In the genomic region with DNA sequence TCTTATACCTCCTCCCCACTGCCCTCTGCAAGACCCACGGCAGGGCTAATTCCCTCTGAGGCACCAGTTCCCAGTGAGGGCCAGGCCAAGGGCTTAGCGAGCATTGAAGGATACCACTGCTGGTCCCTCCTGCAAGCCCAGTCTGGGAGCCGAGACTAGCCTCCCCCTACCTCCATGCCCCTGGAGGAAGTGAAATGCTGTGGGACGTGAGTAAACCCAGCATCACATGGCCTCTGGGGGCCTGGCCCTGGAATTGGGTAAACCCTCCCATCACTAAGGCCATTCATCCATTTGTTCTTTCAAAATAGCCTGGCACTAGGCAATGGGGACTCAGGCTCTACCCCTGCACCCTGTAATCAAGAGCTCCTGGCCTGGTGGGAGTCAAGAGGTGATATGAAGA, we compare ENCODE assay signal across 17 cellular contexts. TPM values are rescaled to one million over a fixed set of nuclear protein-coding genes. Genes with fewer than 3 reads are reported as not detected.
DNase-seq lines count a peak whose midpoint lies in the region; ATAC-seq and TF ChIP-seq lines count a peak whose summit lies in the region.
"Had no signal": no experiment of that assay in that cellular context is flagged by ENCODE, and none has a peak within 500 bp of the region (broad histone marks: within the 10 kb centered on the region; RNA-seq: fewer than 3 reads in every experiment).

No MANE protein-coding gene starts in this region.

- POLR2A ChIA-PET in RWPE1 (lab: Yijun Ruan, JAX; ENCODE audit: low non-redundant PET): no interaction called here

- H3K4me1 Mint-ChIP-seq in type B pancreatic cell (ENCODE audit: unreplicated experiment): peaks cover 18% of the 10 kb centered on the region

- H3K9me3 ChIP-seq in cardiac muscle cell (ENCODE audit: low read depth): no peaks in the 10 kb centered on the region
- H3K9me3 ChIP-seq: mucosa of descending colon, Peyer's patch had no signal

- H3K27ac Mint-ChIP-seq in type B pancreatic cell: peak overlapping the region; percentile 52
- H3K27ac Mint-ChIP-seq: activated CD4-positive, alpha-beta T cell treated with anti-CD3 and anti-CD28 coated beads, Interleukin-2, amount 10 ng/mL, durations not matched to agents 24 days and 14 days had no signal

- peaks cover 6% of the 10 kb centered on the region for H3K9me3 Mint-ChIP-seq in type B pancreatic cell
- H3K9me3 Mint-ChIP-seq: activated CD4-positive, alpha-beta T cell treated with anti-CD3 and anti-CD28 coated beads, Interleukin-2, amount 10 ng/mL, durations not matched to agents 24 days and 14 days had no signal

- no peak for TF ChIP-seq CTCF in cardiac muscle cell (IDR thresholded peaks at IDR 0.05; ENCODE audit: low read depth, low read length)
- no peak for TF ChIP-seq CTCF in RWPE1 (conservative IDR thresholded peaks at IDR 0.05; ENCODE audit: low read depth)
- TF ChIP-seq CTCF in type B pancreatic cell (conservative IDR thresholded peaks at IDR 0.05): no peak

- H3K4me3 ChIP-seq in cardiac muscle cell: no peak overlapping the region
- H3K4me3 ChIP-seq: mucosa of descending colon, Peyer's patch had no signal

- peaks cover 18% of the 10 kb centered on the region for H3K4me1 ChIP-seq in cardiac muscle cell (ENCODE audit: low read depth)

- H3K27me3 Mint-ChIP-seq in type B pancreatic cell: no peaks in the 10 kb centered on the region
- H3K27me3 Mint-ChIP-seq: activated CD4-positive, alpha-beta T cell treated with anti-CD3 and anti-CD28 coated beads, Interleukin-2, amount 10 ng/mL, durations not matched to agents 24 days and 14 days had no signal

- no peak for ATAC-seq in HG03280 (IDR thresholded peaks at IDR 0.05; ENCODE audit: unreplicated experiment)
- ATAC-seq: mucosa of descending colon had no signal

- H3K36me3 Mint-ChIP-seq in type B pancreatic cell: peaks cover 5% of the 10 kb centered on the region

- CTCF ChIA-PET in RWPE1 (lab: Yijun Ruan, JAX): interaction anchor here (1.5 kb wide), 1 partner anchor 451 kb away, joined by 3 read pairs; no protein-coding TSS in a partner anchor

- no peaks in the 10 kb centered on the region for H3K36me3 ChIP-seq in cardiac muscle cell
- H3K36me3 ChIP-seq: brain microvascular endothelial cell, Peyer's patch had no signal

- intact Hi-C loops in cardiac septum (cut with DNase I): no loop called here

- H3K27me3 ChIP-seq in cardiac muscle cell (no peaks in the 10 kb centered on the region), layer of hippocampus (ENCODE audit: control insufficient read depth, insufficient read depth, low read length) (no peaks in the 10 kb centered on the region)
- H3K27me3 ChIP-seq: brain microvascular endothelial cell, Peyer's patch had no signal

- no peak overlapping the region for H3K4me3 Mint-ChIP-seq in type B pancreatic cell
- H3K4me3 Mint-ChIP-seq: activated CD4-positive, alpha-beta T cell treated with anti-CD3 and anti-CD28 coated beads, Interleukin-2, amount 10 ng/mL, durations not matched to agents 24 days and 14 days had no signal

- peak overlapping the region; percentile 77 for H3K27ac ChIP-seq in cardiac muscle cell
- peak overlapping the region; percentile 6; the same call in 1 of the 2 replicates for H3K27ac ChIP-seq in RWPE1
- peak overlapping the region; percentile 15 for H3K27ac ChIP-seq in layer of hippocampus (ENCODE audit: low read depth, low read length)
- H3K27ac ChIP-seq: brain microvascular endothelial cell, Peyer's patch had no signal

- no peak for DNase-seq in cardiac muscle cell (ENCODE audit: low read depth in 1 of 2, low spot score in 1 of 2)
- DNase-seq in cardiac septum (ENCODE audit: low spot score): no peak
- no peak for DNase-seq in RWPE1 (ENCODE audit: low spot score)
- no peak for DNase-seq in type B pancreatic cell (ENCODE audit: extremely low spot score, unreplicated experiment)
- DNase-seq in activated effector memory CD4-positive, alpha-beta T cell treated with Interleukin-2 at 50 U/mL for 16 hours: no peak
- DNase-seq in HuH-7.5 (ENCODE audit: low spot score): no peak
- DNase-seq: activated CD4-positive, alpha-beta T cell treated with anti-CD3 and anti-CD28 coated beads, Interleukin-2, amount 10 ng/mL, durations not matched to agents 24 days and 14 days; activated effector memory CD4-positive, alpha-beta T cell treated with anti-CD3 and anti-CD28 coated beads, Interleukin-2, amount 50 U/mL, for 16 hours; brain microvascular endothelial cell; DND-41; mucosa of descending colon; NCI-H524; Peyer's patch; stimulated activated CD4-positive, alpha-beta T cell treated with anti-CD3 and anti-CD28 coated beads, Interleukin-1b, Interleukin-23, amount 100 ng/mL, for 48 hours; trophoblast cell had no signal

RNA-seq across cellular contexts. Expression of a gene that starts 24.7 kb away (rescaled TPM):
- total RNA-seq in cardiac muscle cell: 134 and 200 TPM in 2 replicates
- polyA plus RNA-seq in cardiac muscle cell: 41.5 and 54.6 TPM in 2 replicates
- 46.3 TPM for total RNA-seq in cardiac septum
- 80.5 and 149 TPM in 2 replicates for total RNA-seq in type B pancreatic cell (ENCODE audit: low replicate concordance)

RNA-seq across cellular contexts. Expression of a gene that starts 53.3 kb away (rescaled TPM):
- 0.18 and 0.92 TPM in 2 replicates for total RNA-seq in cardiac muscle cell
- polyA plus RNA-seq in cardiac muscle cell: 0.56 TPM in 1 of 2 replicates, not detected in the other
- total RNA-seq in cardiac septum: 28.8 TPM
- total RNA-seq in type B pancreatic cell (ENCODE audit: low replicate concordance): 2.8 and 3.8 TPM in 2 replicates

Comparison
In these comparisons a context has a peak if more than half of its experiments do, and no peak if none do; other contexts are left out.
1. H3K27ac ChIP-seq: peak in every context shown above with its lines; median percentile 77 in cardiac muscle cell; 15 in layer of hippocampus; 6 in RWPE1.